ENCODE assay signal across 8 cellular contexts in the genomic region with DNA sequence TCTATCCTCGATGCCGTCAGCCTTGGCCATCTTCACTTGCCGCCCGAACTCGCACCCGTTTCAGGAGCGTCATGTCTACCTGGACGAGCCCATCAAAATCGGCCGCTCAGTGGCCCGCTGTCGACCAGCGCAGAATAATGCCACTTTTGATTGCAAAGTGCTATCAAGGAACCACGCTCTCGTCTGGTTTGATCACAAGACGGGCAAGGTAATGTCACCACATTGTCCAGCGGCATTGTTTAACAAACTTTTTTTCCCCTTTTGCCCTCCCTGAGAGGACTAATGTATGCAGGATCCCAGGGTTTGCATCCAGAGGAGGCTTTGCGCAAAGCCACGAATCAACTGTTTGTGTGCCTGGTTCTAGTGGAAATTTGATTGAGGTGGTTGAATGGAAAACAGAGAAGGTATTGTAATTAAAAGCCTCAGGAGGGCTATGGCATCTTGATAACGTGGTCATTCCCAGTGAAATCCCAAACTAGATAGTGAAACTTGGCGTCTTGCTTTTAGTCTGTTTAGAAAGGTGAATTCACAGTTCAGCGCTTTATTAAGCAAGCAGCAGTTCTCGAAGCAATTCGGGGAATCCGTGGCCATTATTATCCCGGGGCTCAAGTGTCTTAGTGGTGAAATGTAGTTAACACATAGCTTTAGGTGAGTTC. TPM values are rescaled to one million over a fixed set of nuclear protein-coding genes. Genes with fewer than 3 reads are reported as not detected.
DNase-seq lines count a peak whose midpoint lies in the region; ATAC-seq lines count a peak whose summit lies in the region.

No MANE protein-coding gene starts in this region.

- ATAC-seq in GM18861 (IDR thresholded peaks at IDR 0.05; ENCODE audit: unreplicated experiment), result no peak

- no peaks in the 10 kb centered on the region for H3K36me3 ChIP-seq in muscle layer of duodenum (ENCODE audit: control insufficient read depth in 1 of 2, insufficient read depth in 2 of 2, low read length in 2 of 2)

- peaks cover 6 to 36% of the 10 kb centered on the region in 2 donors for H3K4me1 ChIP-seq in muscle layer of duodenum (ENCODE audit: control insufficient read depth in 1 of 2, insufficient read depth in 2 of 2, low read length in 2 of 2)

- H3K9me3 Mint-ChIP-seq in dendritic cell treated with granulocyte-macrophage colony-stimulating factor and Interleukin-4, amounts not matched to agents 40 ng/mL and 50 ng/mL, for 4 days, result no peaks in the 10 kb centered on the region

- H3K27me3 Mint-ChIP-seq in dendritic cell treated with granulocyte-macrophage colony-stimulating factor and Interleukin-4, amounts not matched to agents 40 ng/mL and 50 ng/mL, for 4 days, result no peaks in the 10 kb centered on the region

- no peaks in the 10 kb centered on the region for H3K9me3 ChIP-seq in muscle layer of duodenum (ENCODE audit: control insufficient read depth in 1 of 2, low read length in 2 of 2)

- H3K36me3 Mint-ChIP-seq in dendritic cell treated with granulocyte-macrophage colony-stimulating factor and Interleukin-4, amounts not matched to agents 40 ng/mL and 50 ng/mL, for 4 days (ENCODE audit: low read depth), result peaks cover 51% of the 10 kb centered on the region

- peak overlapping the region; percentile 80 to 95 for H3K4me3 ChIP-seq in muscle layer of duodenum (ENCODE audit: low read depth in 1 of 2, low read length in 2 of 2)

- H3K4me3 Mint-ChIP-seq in dendritic cell treated with granulocyte-macrophage colony-stimulating factor and Interleukin-4, amounts not matched to agents 40 ng/mL and 50 ng/mL, for 4 days, result peak overlapping the region; percentile 95

- peak overlapping the region; percentile 10 for H3K27ac ChIP-seq in muscle layer of duodenum (ENCODE audit: low read length)

- intact Hi-C loops in dendritic cell treated with granulocyte-macrophage colony-stimulating factor and Interleukin-4, amounts not matched to agents 40 ng/mL and 50 ng/mL, for 4 days (cut with micrococcal nuclease), result loop anchor here (2.0 to 5.0 kb wide), 2 partner anchors 85 to 201 kb away; partner anchors contain the start of gene PDE12

- peaks cover 37% of the 10 kb centered on the region for H3K4me1 Mint-ChIP-seq in dendritic cell treated with granulocyte-macrophage colony-stimulating factor and Interleukin-4, amounts not matched to agents 40 ng/mL and 50 ng/mL, for 4 days (ENCODE audit: low read depth)

- in situ Hi-C loops in Caki2 (cut with HindIII; ENCODE audit: low pct_unique_long_range_greater_than_20kb, low sequenced_read_pairs), result no loop called here

- H3K27me3 ChIP-seq in muscle layer of duodenum (ENCODE audit: low read depth, low read length), result no peaks in the 10 kb centered on the region

- H3K27ac Mint-ChIP-seq in dendritic cell treated with granulocyte-macrophage colony-stimulating factor and Interleukin-4, amounts not matched to agents 40 ng/mL and 50 ng/mL, for 4 days, result no peak overlapping the region

- peak; percentile 30 for DNase-seq in Caki2 (ENCODE audit: low read depth)
- peak; percentile 56 for DNase-seq in M059J (ENCODE audit: low read depth)
- no peak for DNase-seq in NCI-H1694 (lab: John Stamatoyannopoulos, UW)
- DNase-seq in T-helper 9 cell, result no peak
- DNase-seq in activated CD4-positive, alpha-beta T cell treated with anti-CD3 and anti-CD28 coated beads, Interleukin-2, amount 50 U/mL, for 1 hour, result no peak

RNA-seq across cellular contexts. Expression of gene SLMAP, which starts 1.7 kb away (rescaled TPM):
- 20.4 and 24.7 TPM in 2 replicates for total RNA-seq in Caki2 (2014; rRNA removed; shearing (Covaris generic); ENCODE audit: low replicate concordance)
- 26.1 and 31.2 TPM in 2 replicates for total RNA-seq in M059J (2014; rRNA removed; shearing (Covaris generic))

Comparison
In these comparisons a context has a peak if more than half of its experiments do, and no peak if none do; other contexts are left out.
1. DNase-seq: peak in Caki2 (single experiment) and M059J (single experiment); none in NCI-H1694 (single experiment), T-helper 9 cell (single experiment) and activated CD4-positive, alpha-beta T cell treated with anti-CD3 and anti-CD28 coated beads, Interleukin-2, amount 50 U/mL, for 1 hour (single experiment).